Comparison of ENCODE assay signal across 14 cellular contexts in the genomic region with DNA sequence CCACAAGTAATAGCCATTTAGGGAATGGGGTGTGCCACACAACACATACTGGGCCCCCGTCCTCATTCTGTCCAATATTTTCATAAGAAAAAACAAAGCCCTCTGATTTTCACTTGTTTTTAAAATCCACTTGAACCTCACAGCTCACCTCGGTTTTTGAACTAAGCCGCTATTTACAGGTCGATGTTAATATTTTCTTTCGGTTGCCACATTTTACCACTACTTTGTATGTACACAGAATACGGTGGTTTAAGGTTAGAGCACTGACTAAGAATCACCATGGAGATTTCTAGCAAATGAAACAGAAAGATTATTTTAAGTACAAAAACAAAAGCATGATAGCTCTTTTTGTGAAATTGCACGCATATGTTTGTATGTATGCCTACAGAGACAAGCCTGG.
"Had no signal": no experiment of that assay in that cellular context is flagged by ENCODE, and none has a peak within 500 bp of the region (broad histone marks: within the 10 kb centered on the region; RNA-seq: fewer than 3 reads in every experiment).

No MANE protein-coding gene starts in this region.

- H3K27me3 ChIP-seq: esophagus muscularis mucosa, foreskin keratinocyte, SJCRH30, upper lobe of right lung had no signal

- H3K36me3 ChIP-seq: esophagus muscularis mucosa, SJCRH30, upper lobe of right lung had no signal

- DNase-seq: activated CD4-positive, alpha-beta T cell treated with anti-CD3 and anti-CD28 coated beads, Interleukin-2, amount 10 ng/mL, durations not matched to agents 7 days and 5 days; activated CD8-positive, alpha-beta memory T cell treated with anti-CD3 and anti-CD28 coated beads for 24 hours; activated naive CD4-positive, alpha-beta T cell treated with Interleukin-2 at 50 U/mL for 16 hours; foreskin keratinocyte; mammary epithelial cell; naive thymus-derived CD4-positive, alpha-beta T cell; SJCRH30; stimulated activated CD4-positive, alpha-beta T cell treated with anti-CD3 and anti-CD28 coated beads, Interleukin-15, amount 100 ng/mL, for 24 hours; stimulated activated CD4-positive, alpha-beta T cell treated with anti-CD3 and anti-CD28 coated beads, Interleukin-4, amount 100 ng/mL, for 1 hour; stimulated activated naive CD4-positive, alpha-beta T cell treated with Interleukin-2 at 50 U/mL for 16 hours; upper lobe of right lung had no signal

- H3K4me3 ChIP-seq: esophagus muscularis mucosa, SJCRH30, skin epidermis, upper lobe of right lung had no signal

- H3K4me1 ChIP-seq: upper lobe of right lung had no signal

- H3K27me3 Mint-ChIP-seq: activated CD4-positive, alpha-beta T cell treated with anti-CD3 and anti-CD28 coated beads, Interleukin-2, amount 10 ng/mL, durations not matched to agents 7 days and 5 days; activated T-helper 17 cell treated with anti-CD3 and anti-CD28 coated beads, Interleukin-2, amount 50 U/mL, for 72 hours had no signal

- H3K36me3 Mint-ChIP-seq: naive thymus-derived CD4-positive, alpha-beta T cell had no signal

- ATAC-seq: activated T-helper 17 cell treated with anti-CD3 and anti-CD28 coated beads, Interleukin-2, amount 50 U/mL, for 72 hours; foreskin keratinocyte; naive thymus-derived CD4-positive, alpha-beta T cell; upper lobe of right lung had no signal

- H3K27ac ChIP-seq: foreskin keratinocyte, SJCRH30, upper lobe of right lung had no signal

- H3K4me1 Mint-ChIP-seq: activated CD4-positive, alpha-beta T cell treated with anti-CD3 and anti-CD28 coated beads, Interleukin-2, amount 10 ng/mL, durations not matched to agents 7 days and 5 days; naive thymus-derived CD4-positive, alpha-beta T cell had no signal

- H3K27ac Mint-ChIP-seq: activated CD4-positive, alpha-beta T cell treated with anti-CD3 and anti-CD28 coated beads, Interleukin-2, amount 10 ng/mL, durations not matched to agents 7 days and 5 days; naive thymus-derived CD4-positive, alpha-beta T cell had no signal

- H3K4me3 Mint-ChIP-seq: activated CD4-positive, alpha-beta T cell treated with anti-CD3 and anti-CD28 coated beads, Interleukin-2, amount 10 ng/mL, durations not matched to agents 7 days and 5 days; activated T-helper 17 cell treated with anti-CD3 and anti-CD28 coated beads, Interleukin-2, amount 50 U/mL, for 72 hours; naive thymus-derived CD4-positive, alpha-beta T cell had no signal

- H3K9me3 ChIP-seq: esophagus muscularis mucosa, SJCRH30, upper lobe of right lung had no signal

- H3K9me3 Mint-ChIP-seq: activated CD4-positive, alpha-beta T cell treated with anti-CD3 and anti-CD28 coated beads, Interleukin-2, amount 10 ng/mL, durations not matched to agents 7 days and 5 days; activated T-helper 17 cell treated with anti-CD3 and anti-CD28 coated beads, Interleukin-2, amount 50 U/mL, for 72 hours had no signal
